In genomic region chr13:66673401-66673800, GRCh38 we compare ENCODE assay signal across 21 cellular contexts.
DNase-seq lines count a peak whose midpoint lies in the region; ATAC-seq and TF ChIP-seq lines count a peak whose summit lies in the region.
"Had no signal": no experiment of that assay in that cellular context is flagged by ENCODE, and none has a peak within 500 bp of the region (broad histone marks: within the 10 kb centered on the region; RNA-seq: fewer than 3 reads in every experiment).

No MANE protein-coding gene starts in this region.

- no peaks in the 10 kb centered on the region for H3K36me3 ChIP-seq in brain microvascular endothelial cell (replicated peaks)
- H3K36me3 ChIP-seq: ascending aorta, BE2C, gastroesophageal sphincter, lower lobe of right lung had no signal

- no peak for TF ChIP-seq CTCF in brain microvascular endothelial cell (IDR thresholded peaks at IDR 0.05; ENCODE audit: low read depth, low read length, missing control alignments)

- H3K27ac ChIP-seq in brain microvascular endothelial cell, result peak overlapping the region; percentile 43
- H3K27ac ChIP-seq in caudate nucleus (ENCODE audit: low read depth, low read length), result no peak overlapping the region
- H3K27ac ChIP-seq: ascending aorta, gastroesophageal sphincter, lower lobe of right lung, Peyer's patch had no signal

- no peak for ATAC-seq in Right ventricle myocardium superior (ENCODE audit: poor library complexity)
- ATAC-seq: activated CD8-positive, alpha-beta memory T cell treated with anti-CD3 and anti-CD28 coated beads, Interleukin-2, amount 10 ng/mL, durations not matched to agents 7 days and 5 days; gastroesophageal sphincter; lower lobe of right lung; naive thymus-derived CD8-positive, alpha-beta T cell had no signal

- H3K4me3 ChIP-seq in brain microvascular endothelial cell (ENCODE audit: low read depth, low read length), result no peak overlapping the region
- H3K4me3 ChIP-seq: ascending aorta, gastroesophageal sphincter, lower lobe of right lung, Peyer's patch had no signal

- peak; percentile 69 for DNase-seq in AG08395 (ENCODE audit: low spot score)
- peak; percentile 34 for DNase-seq in HT1080 (ENCODE audit: low read depth)
- peak; percentile 84 for DNase-seq in brain microvascular endothelial cell
- peak; percentile 86 for DNase-seq in kidney glomerular epithelial cell (lab: John Stamatoyannopoulos, UW)
- no peak for DNase-seq in caudate nucleus (lab: John Stamatoyannopoulos, UW)
- no peak for DNase-seq in Right ventricle myocardium superior
- DNase-seq in D341Med (ENCODE audit: low spot score), result no peak
- no peak for DNase-seq in NCI-H526 (lab: John Stamatoyannopoulos, UW)
- DNase-seq: activated B cell treated with CpG ODN at 0.5 μM for 24 hours; activated CD8-positive, alpha-beta memory T cell treated with anti-CD3 and anti-CD28 coated beads, Interleukin-2, amount 10 ng/mL, durations not matched to agents 7 days and 5 days; activated gamma-delta T cell; BE2C; effector CD4-positive, alpha-beta T cell; lower lobe of right lung; naive thymus-derived CD8-positive, alpha-beta T cell; NCI-H2081 treated with DMSO at 0.1 percent for 48 hours; NCI-H748 treated with DMSO at 0.1 percent for 48 hours; Peyer's patch; T-helper 1 cell had no signal

- in situ Hi-C loops in brain microvascular endothelial cell (cut with HindIII; ENCODE audit: low pct_ligation_motif_present, low sequenced_read_pairs), result no loop called here

- intact Hi-C loops in Right ventricle myocardium superior (cut with DNase I), result no loop called here

- no peaks in the 10 kb centered on the region for H3K27me3 ChIP-seq in brain microvascular endothelial cell (replicated peaks)
- H3K27me3 ChIP-seq: ascending aorta, BE2C, gastroesophageal sphincter, Peyer's patch had no signal

Comparison
In these comparisons a context has a peak if more than half of its experiments do, and no peak if none do; other contexts are left out.
1. DNase-seq: peak in AG08395 (single experiment), HT1080 (single experiment), brain microvascular endothelial cell (single experiment) and kidney glomerular epithelial cell (single experiment); none in caudate nucleus (0 of 61), Right ventricle myocardium superior (single experiment), D341Med (single experiment) and NCI-H526 (0 of 2).